In genomic region chr2:171432969-171433762, GRCh38 we compare ENCODE assay signal across 1 cellular context.
TF ChIP-seq lines count a peak whose summit lies in the region.

No MANE protein-coding gene starts in this region.

TF ChIP-seq in HepG2, 621 proteins besides CTCF, POLR2A, EP300 and RAD21 (continued from another document and continues in another):
- TF ChIP-seq, protein P1, sequence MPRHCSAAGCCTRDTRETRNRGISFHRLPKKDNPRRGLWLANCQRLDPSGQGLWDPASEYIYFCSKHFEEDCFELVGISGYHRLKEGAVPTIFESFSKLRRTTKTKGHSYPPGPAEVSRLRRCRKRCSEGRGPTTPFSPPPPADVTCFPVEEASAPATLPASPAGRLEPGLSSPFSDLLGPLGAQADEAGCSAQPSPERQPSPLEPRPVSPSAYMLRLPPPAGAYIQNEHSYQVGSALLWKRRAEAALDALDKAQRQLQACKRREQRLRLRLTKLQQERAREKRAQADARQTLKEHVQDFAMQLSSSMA (CRISPR knock-in tag; IDR thresholded peaks at IDR 0.05), result no peak
- TF ChIP-seq FOXM1 (CRISPR knock-in tag; IDR thresholded peaks at IDR 0.05), result no peak
- TF ChIP-seq ATAD3A (CRISPR knock-in tag; IDR thresholded peaks at IDR 0.05), result no peak
- TF ChIP-seq ZEB1 (IDR thresholded peaks at IDR 0.05; ENCODE audit: insufficient replicate concordance, low read depth), result no peak
- TF ChIP-seq, protein P2, sequence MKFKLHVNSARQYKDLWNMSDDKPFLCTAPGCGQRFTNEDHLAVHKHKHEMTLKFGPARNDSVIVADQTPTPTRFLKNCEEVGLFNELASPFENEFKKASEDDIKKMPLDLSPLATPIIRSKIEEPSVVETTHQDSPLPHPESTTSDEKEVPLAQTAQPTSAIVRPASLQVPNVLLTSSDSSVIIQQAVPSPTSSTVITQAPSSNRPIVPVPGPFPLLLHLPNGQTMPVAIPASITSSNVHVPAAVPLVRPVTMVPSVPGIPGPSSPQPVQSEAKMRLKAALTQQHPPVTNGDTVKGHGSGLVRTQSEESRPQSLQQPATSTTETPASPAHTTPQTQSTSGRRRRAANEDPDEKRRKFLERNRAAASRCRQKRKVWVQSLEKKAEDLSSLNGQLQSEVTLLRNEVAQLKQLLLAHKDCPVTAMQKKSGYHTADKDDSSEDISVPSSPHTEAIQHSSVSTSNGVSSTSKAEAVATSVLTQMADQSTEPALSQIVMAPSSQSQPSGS (CRISPR knock-in tag; IDR thresholded peaks at IDR 0.05), result no peak
- TF ChIP-seq TCF7L2 (IDR thresholded peaks at IDR 0.05; ENCODE audit: low read depth, low read length), result no peak
- TF ChIP-seq, protein P3, sequence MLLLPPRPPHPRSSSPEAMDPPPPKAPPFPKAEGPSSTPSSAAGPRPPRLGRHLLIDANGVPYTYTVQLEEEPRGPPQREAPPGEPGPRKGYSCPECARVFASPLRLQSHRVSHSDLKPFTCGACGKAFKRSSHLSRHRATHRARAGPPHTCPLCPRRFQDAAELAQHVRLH (CRISPR knock-in tag; IDR thresholded peaks at IDR 0.05; ENCODE audit: borderline replicate concordance, low read depth), result no peak
- TF ChIP-seq MZF1 (CRISPR knock-in tag; IDR thresholded peaks at IDR 0.05; ENCODE audit: borderline replicate concordance), result no peak
- TF ChIP-seq ZNF160 (CRISPR knock-in tag; IDR thresholded peaks at IDR 0.05), result no peak
- TF ChIP-seq RCOR2 (CRISPR knock-in tag; IDR thresholded peaks at IDR 0.05), result no peak
- no peak for TF ChIP-seq ZBTB49 (CRISPR knock-in tag; IDR thresholded peaks at IDR 0.05; ENCODE audit: borderline replicate concordance)
- TF ChIP-seq RELA (CRISPR knock-in tag; IDR thresholded peaks at IDR 0.05), result no peak
- TF ChIP-seq RXRB (CRISPR knock-in tag; IDR thresholded peaks at IDR 0.05; ENCODE audit: borderline replicate concordance), result no peak
- TF ChIP-seq ISL2 (CRISPR knock-in tag; IDR thresholded peaks at IDR 0.05), result no peak
- no peak for TF ChIP-seq CBX1 (IDR thresholded peaks at IDR 0.05; ENCODE audit: low read depth)
- TF ChIP-seq, protein P4, sequence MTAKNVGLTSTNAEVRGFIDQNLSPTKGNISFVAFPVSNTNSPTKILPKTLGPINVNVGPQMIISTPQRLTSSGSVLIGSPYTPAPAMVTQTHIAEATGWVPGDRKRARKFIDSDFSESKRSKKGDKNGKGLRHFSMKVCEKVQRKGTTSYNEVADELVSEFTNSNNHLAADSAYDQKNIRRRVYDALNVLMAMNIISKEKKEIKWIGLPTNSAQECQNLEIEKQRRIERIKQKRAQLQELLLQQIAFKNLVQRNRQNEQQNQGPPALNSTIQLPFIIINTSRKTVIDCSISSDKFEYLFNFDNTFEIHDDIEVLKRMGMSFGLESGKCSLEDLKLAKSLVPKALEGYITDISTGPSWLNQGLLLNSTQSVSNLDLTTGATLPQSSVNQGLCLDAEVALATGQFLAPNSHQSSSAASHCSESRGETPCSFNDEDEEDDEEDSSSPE (CRISPR knock-in tag; IDR thresholded peaks at IDR 0.05), result no peak
- no peak for TF ChIP-seq GPBP1L1 (CRISPR knock-in tag; IDR thresholded peaks at IDR 0.05)
- no peak for TF ChIP-seq TEAD2 (CRISPR knock-in tag; IDR thresholded peaks at IDR 0.05)
- TF ChIP-seq TBX2 (CRISPR knock-in tag; IDR thresholded peaks at IDR 0.05; ENCODE audit: borderline replicate concordance), result no peak
- no peak for TF ChIP-seq RARG (CRISPR knock-in tag; IDR thresholded peaks at IDR 0.05; ENCODE audit: low read depth)
- TF ChIP-seq MTF1 (CRISPR knock-in tag; IDR thresholded peaks at IDR 0.05), result no peak
- TF ChIP-seq ZNF224 (CRISPR knock-in tag; IDR thresholded peaks at IDR 0.05), result no peak
- TF ChIP-seq AGO2 (optimal IDR thresholded peaks at IDR 0.05; ENCODE audit: low read depth, low read length), result no peak
- TF ChIP-seq SIX4 (CRISPR knock-in tag; IDR thresholded peaks at IDR 0.05), result no peak
- TF ChIP-seq SNAPC2 (CRISPR knock-in tag; IDR thresholded peaks at IDR 0.05), result no peak
- no peak for TF ChIP-seq ZNF510 (CRISPR knock-in tag; IDR thresholded peaks at IDR 0.05; ENCODE audit: low read depth)
- TF ChIP-seq ZC3H13 (CRISPR knock-in tag; IDR thresholded peaks at IDR 0.05), result no peak; the same call in 1 of the 2 replicates
- TF ChIP-seq ZSCAN22 (CRISPR knock-in tag; IDR thresholded peaks at IDR 0.05), result no peak; the same call in 1 of the 2 replicates
- peak; percentile 22; the same call in 1 of the 2 replicates for TF ChIP-seq ZMAT3 (CRISPR knock-in tag; conservative IDR thresholded peaks at IDR 0.05)
- TF ChIP-seq ZNF563 (CRISPR knock-in tag; IDR thresholded peaks at IDR 0.05), result no peak
- TF ChIP-seq NR0B2 (CRISPR knock-in tag; IDR thresholded peaks at IDR 0.05), result no peak
- no peak for TF ChIP-seq HNRNPUL1 (IDR thresholded peaks at IDR 0.05; ENCODE audit: low read depth, low read length)
- no peak for TF ChIP-seq ZNF841 (CRISPR knock-in tag; IDR thresholded peaks at IDR 0.05; ENCODE audit: borderline replicate concordance)
- TF ChIP-seq MTF2 (CRISPR knock-in tag; IDR thresholded peaks at IDR 0.05; ENCODE audit: borderline replicate concordance), result no peak
- no peak for TF ChIP-seq HCFC1 (IDR thresholded peaks at IDR 0.05; ENCODE audit: low read depth, low read length)
- TF ChIP-seq PRPF4 (IDR thresholded peaks at IDR 0.05; ENCODE audit: low read depth, low read length, poor library complexity, severe bottlenecking), result no peak
- TF ChIP-seq TAF1 (CRISPR knock-in tag; IDR thresholded peaks at IDR 0.05), result no peak
- TF ChIP-seq, protein P5, sequence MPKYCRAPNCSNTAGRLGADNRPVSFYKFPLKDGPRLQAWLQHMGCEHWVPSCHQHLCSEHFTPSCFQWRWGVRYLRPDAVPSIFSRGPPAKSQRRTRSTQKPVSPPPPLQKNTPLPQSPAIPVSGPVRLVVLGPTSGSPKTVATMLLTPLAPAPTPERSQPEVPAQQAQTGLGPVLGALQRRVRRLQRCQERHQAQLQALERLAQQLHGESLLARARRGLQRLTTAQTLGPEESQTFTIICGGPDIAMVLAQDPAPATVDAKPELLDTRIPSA (CRISPR knock-in tag; IDR thresholded peaks at IDR 0.05; ENCODE audit: borderline replicate concordance), result no peak
- TF ChIP-seq ATM (IDR thresholded peaks at IDR 0.05; ENCODE audit: borderline replicate concordance), result no peak
- TF ChIP-seq, protein P6, sequence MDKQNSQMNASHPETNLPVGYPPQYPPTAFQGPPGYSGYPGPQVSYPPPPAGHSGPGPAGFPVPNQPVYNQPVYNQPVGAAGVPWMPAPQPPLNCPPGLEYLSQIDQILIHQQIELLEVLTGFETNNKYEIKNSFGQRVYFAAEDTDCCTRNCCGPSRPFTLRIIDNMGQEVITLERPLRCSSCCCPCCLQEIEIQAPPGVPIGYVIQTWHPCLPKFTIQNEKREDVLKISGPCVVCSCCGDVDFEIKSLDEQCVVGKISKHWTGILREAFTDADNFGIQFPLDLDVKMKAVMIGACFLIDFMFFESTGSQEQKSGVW (CRISPR knock-in tag; IDR thresholded peaks at IDR 0.05; ENCODE audit: borderline replicate concordance), result no peak
- TF ChIP-seq ZNF235 (CRISPR knock-in tag; IDR thresholded peaks at IDR 0.05; ENCODE audit: borderline replicate concordance), result no peak
- TF ChIP-seq, protein P7, sequence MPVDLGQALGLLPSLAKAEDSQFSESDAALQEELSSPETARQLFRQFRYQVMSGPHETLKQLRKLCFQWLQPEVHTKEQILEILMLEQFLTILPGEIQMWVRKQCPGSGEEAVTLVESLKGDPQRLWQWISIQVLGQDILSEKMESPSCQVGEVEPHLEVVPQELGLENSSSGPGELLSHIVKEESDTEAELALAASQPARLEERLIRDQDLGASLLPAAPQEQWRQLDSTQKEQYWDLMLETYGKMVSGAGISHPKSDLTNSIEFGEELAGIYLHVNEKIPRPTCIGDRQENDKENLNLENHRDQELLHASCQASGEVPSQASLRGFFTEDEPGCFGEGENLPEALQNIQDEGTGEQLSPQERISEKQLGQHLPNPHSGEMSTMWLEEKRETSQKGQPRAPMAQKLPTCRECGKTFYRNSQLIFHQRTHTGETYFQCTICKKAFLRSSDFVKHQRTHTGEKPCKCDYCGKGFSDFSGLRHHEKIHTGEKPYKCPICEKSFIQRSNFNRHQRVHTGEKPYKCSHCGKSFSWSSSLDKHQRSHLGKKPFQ (CRISPR knock-in tag; IDR thresholded peaks at IDR 0.05; ENCODE audit: insufficient replicate concordance), result peak; percentile 100
- TF ChIP-seq DR1 (CRISPR knock-in tag; IDR thresholded peaks at IDR 0.05), result no peak
- no peak; the same call in 1 of the 2 replicates for TF ChIP-seq RFX3 (CRISPR knock-in tag; IDR thresholded peaks at IDR 0.05)
- 0 out of 2 replicates have a peak, but pooled peaks have one; percentile 77 for TF ChIP-seq SMAD9 (CRISPR knock-in tag; IDR thresholded peaks at IDR 0.05)
- TF ChIP-seq ZNF670 (CRISPR knock-in tag; IDR thresholded peaks at IDR 0.05; ENCODE audit: borderline replicate concordance), result no peak; the same call in 1 of the 2 replicates
- TF ChIP-seq, protein P8, sequence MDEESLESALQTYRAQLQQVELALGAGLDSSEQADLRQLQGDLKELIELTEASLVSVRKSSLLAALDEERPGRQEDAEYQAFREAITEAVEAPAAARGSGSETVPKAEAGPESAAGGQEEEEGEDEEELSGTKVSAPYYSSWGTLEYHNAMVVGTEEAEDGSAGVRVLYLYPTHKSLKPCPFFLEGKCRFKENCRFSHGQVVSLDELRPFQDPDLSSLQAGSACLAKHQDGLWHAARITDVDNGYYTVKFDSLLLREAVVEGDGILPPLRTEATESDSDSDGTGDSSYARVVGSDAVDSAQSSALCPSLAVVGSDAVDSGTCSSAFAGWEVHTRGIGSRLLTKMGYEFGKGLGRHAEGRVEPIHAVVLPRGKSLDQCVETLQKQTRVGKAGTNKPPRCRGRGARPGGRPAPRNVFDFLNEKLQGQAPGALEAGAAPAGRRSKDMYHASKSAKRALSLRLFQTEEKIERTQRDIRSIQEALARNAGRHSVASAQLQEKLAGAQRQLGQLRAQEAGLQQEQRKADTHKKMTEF (CRISPR knock-in tag; IDR thresholded peaks at IDR 0.05), result no peak
- TF ChIP-seq CCDC6 (CRISPR knock-in tag; IDR thresholded peaks at IDR 0.05), result no peak
- TF ChIP-seq HOXA3 (CRISPR knock-in tag; IDR thresholded peaks at IDR 0.05), result peak; percentile 66
- no peak for TF ChIP-seq PHF20 (CRISPR knock-in tag; IDR thresholded peaks at IDR 0.05)
- TF ChIP-seq POLR2AphosphoS2 (IDR thresholded peaks at IDR 0.05; ENCODE audit: low read depth, low read length), result no peak
- TF ChIP-seq ZNF780A (CRISPR knock-in tag; IDR thresholded peaks at IDR 0.05), result 0 out of 2 replicates have a peak, but pooled peaks have one; percentile 4
- TF ChIP-seq, protein P9, sequence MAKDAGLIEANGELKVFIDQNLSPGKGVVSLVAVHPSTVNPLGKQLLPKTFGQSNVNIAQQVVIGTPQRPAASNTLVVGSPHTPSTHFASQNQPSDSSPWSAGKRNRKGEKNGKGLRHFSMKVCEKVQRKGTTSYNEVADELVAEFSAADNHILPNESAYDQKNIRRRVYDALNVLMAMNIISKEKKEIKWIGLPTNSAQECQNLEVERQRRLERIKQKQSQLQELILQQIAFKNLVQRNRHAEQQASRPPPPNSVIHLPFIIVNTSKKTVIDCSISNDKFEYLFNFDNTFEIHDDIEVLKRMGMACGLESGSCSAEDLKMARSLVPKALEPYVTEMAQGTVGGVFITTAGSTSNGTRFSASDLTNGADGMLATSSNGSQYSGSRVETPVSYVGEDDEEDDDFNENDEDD (CRISPR knock-in tag; IDR thresholded peaks at IDR 0.05; ENCODE audit: borderline replicate concordance), result peak; percentile 36; the same call in 1 of the 2 replicates
- TF ChIP-seq SMC3 (IDR thresholded peaks at IDR 0.05; ENCODE audit: low read length), result no peak
- no peak; the same call in 1 of the 2 replicates for TF ChIP-seq ZSCAN30 (CRISPR knock-in tag; IDR thresholded peaks at IDR 0.05)
- TF ChIP-seq ERF (CRISPR knock-in tag; IDR thresholded peaks at IDR 0.05), result no peak
- TF ChIP-seq, protein P10, sequence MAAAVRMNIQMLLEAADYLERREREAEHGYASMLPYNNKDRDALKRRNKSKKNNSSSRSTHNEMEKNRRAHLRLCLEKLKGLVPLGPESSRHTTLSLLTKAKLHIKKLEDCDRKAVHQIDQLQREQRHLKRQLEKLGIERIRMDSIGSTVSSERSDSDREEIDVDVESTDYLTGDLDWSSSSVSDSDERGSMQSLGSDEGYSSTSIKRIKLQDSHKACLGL (CRISPR knock-in tag; IDR thresholded peaks at IDR 0.05), result no peak
- TF ChIP-seq ZBTB21 (CRISPR knock-in tag; IDR thresholded peaks at IDR 0.05), result no peak
- no peak for TF ChIP-seq ONECUT2 (CRISPR knock-in tag; IDR thresholded peaks at IDR 0.05)
- no peak for TF ChIP-seq ELK4 (CRISPR knock-in tag; IDR thresholded peaks at IDR 0.05; ENCODE audit: borderline replicate concordance)
